Comparison of ENCODE assay signal across 15 cellular contexts in genomic region chr3:190526787-190527767, GRCh38. TPM values are rescaled to one million over a fixed set of nuclear protein-coding genes. Genes with fewer than 3 reads are reported as not detected.
A peak's percentile ranks its signal among the peaks of the same experiment; 100 is the strongest.
DNase-seq lines count a peak whose midpoint lies in the region; ATAC-seq, FAIRE-seq and TF ChIP-seq lines count a peak whose summit lies in the region.
"Had no signal": no experiment of that assay in that cellular context is flagged by ENCODE, and none has a peak within 500 bp of the region (broad histone marks: within the 10 kb centered on the region; RNA-seq: fewer than 3 reads in every experiment).

No MANE protein-coding gene starts in this region.

- no peaks in the 10 kb centered on the region for H3K9me2 ChIP-seq in GM23248 (ENCODE audit: insufficient read depth)
- no peaks in the 10 kb centered on the region for H3K9me2 ChIP-seq in SK-N-SH

- no peaks in the 10 kb centered on the region for H3K36me3 ChIP-seq in GM23248 (ENCODE audit: low read depth)
- H3K36me3 ChIP-seq in SK-N-SH (replicated peaks in 1 of 2; ENCODE audit: control insufficient read depth in 1 of 2, insufficient read depth in 2 of 2, low read length in 1 of 2), result no peaks in the 10 kb centered on the region
- H3K36me3 ChIP-seq: sigmoid colon, uterus had no signal

- DNase-seq in A549 (ENCODE audit: low read depth in 1 of 2, low spot score in 1 of 2), result no peak
- DNase-seq in GM23248, result peak; percentile 73
- DNase-seq in SK-N-SH, result no peak
- DNase-seq in iris pigment epithelial cell (ENCODE audit: low read depth), result peak; percentile 35
- no peak for DNase-seq in hepatic stellate cell (ENCODE audit: low spot score)
- DNase-seq in RWPE1 (ENCODE audit: low spot score), result no peak
- DNase-seq: H7, NCI-H2081, nephron progenitor cell, sigmoid colon, uterus had no signal

- H3K27me3 ChIP-seq in GM23248 (replicated peaks; ENCODE audit: insufficient read depth) (no peaks in the 10 kb centered on the region), SK-N-SH (ENCODE audit: insufficient read depth) (no peaks in the 10 kb centered on the region)
- H3K27me3 ChIP-seq: sigmoid colon, uterus had no signal

- no peaks in the 10 kb centered on the region for H3K9me3 ChIP-seq in A549
- no peaks in the 10 kb centered on the region for H3K9me3 ChIP-seq in GM23248 (ENCODE audit: low read depth)
- H3K9me3 ChIP-seq in SK-N-SH, result no peaks in the 10 kb centered on the region
- H3K9me3 ChIP-seq: sigmoid colon, uterus had no signal

- H4K20me1 ChIP-seq in GM23248 (ENCODE audit: insufficient read depth) (no peaks in the 10 kb centered on the region), SK-N-SH (ENCODE audit: insufficient read depth) (no peaks in the 10 kb centered on the region)

- H2AFZ ChIP-seq in GM23248 (no peak overlapping the region), SK-N-SH (ENCODE audit: low read depth) (peak overlapping the region; percentile 31)

- WGBS in A549 (ENCODE audit: missing lambda C conversion rate), result 51% methylated on average over 5 of the region's 5 CpGs
- 43 to 45% methylated on average over 5 of the region's 5 CpGs for WGBS in GM23248 (ENCODE audit: low coverage in 1 of 2, low lambda C conversion rate in 2 of 2, missing lambda C conversion rate in 2 of 2), 2 experiments
- WGBS in SK-N-SH (ENCODE audit: low lambda C conversion rate), result 38% methylated on average over 5 of the region's 5 CpGs

- no peak for TF ChIP-seq EP300 in A549 (IDR thresholded peaks at IDR 0.05)
- TF ChIP-seq EP300 in SK-N-SH (IDR thresholded peaks at IDR 0.05; ENCODE audit: borderline replicate concordance in 1 of 2, low read depth in 1 of 2, low read length in 1 of 2), result no peak

- peak overlapping the region; percentile 84 for H3K4me2 ChIP-seq in A549
- H3K4me2 ChIP-seq in GM23248 (ENCODE audit: unreplicated experiment), result peak overlapping the region; percentile 48
- peak overlapping the region; percentile 43 for H3K4me2 ChIP-seq in SK-N-SH

- ATAC-seq in A549 (peak; percentile 46 to 59; a peak in 3 of 6 replicates), HG02588 (IDR thresholded peaks at IDR 0.05; ENCODE audit: unreplicated experiment) (no peak), GM19452 (IDR thresholded peaks at IDR 0.05; ENCODE audit: unreplicated experiment) (no peak)
- ATAC-seq: stimulated activated memory B cell treated with anti-CD40 and anti-IgM and Interleukin-4, amounts not matched to agents 10 μg/mL and 1 μg/mL and 100 μg/mL, for 72 hours had no signal

- H3K27ac ChIP-seq in A549 (peak overlapping the region; percentile 52 to 77), GM23248 (peak overlapping the region; percentile 36), SK-N-SH (ENCODE audit: low read depth in 2 of 2, low read length in 1 of 2) (no peak overlapping the region), RWPE1 (no peak overlapping the region; the same call in 1 of the 2 replicates)
- H3K27ac ChIP-seq: sigmoid colon, uterus had no signal

- in situ Hi-C loops in GM23248 (cut with MboI), result no loop called here

- peaks cover 74% of the 10 kb centered on the region for H3K79me2 ChIP-seq in GM23248 (ENCODE audit: insufficient read depth)
- no peaks in the 10 kb centered on the region for H3K79me2 ChIP-seq in SK-N-SH (ENCODE audit: insufficient read depth)

- CTCF ChIA-PET in A549 (lab: Yijun Ruan, JAX), result interaction anchor here (0.6 to 2.7 kb wide), 2 partner anchors 14 to 73 kb away, joined by 4 to 11 read pairs; partner anchors contain the start of gene IL1RAP
- CTCF ChIA-PET in SK-N-SH (lab: Yijun Ruan, JAX), result interaction anchor here (1.1 to 1.2 kb wide), 2 partner anchors 12 to 567 kb away, joined by 3 read pairs; no protein-coding TSS in a partner anchor
- CTCF ChIA-PET in RWPE1 (lab: Yijun Ruan, JAX), result interaction anchor here (0.5 to 0.6 kb wide), 2 partner anchors 63 to 66 kb away, joined by 4 read pairs; no protein-coding TSS in a partner anchor

- H3F3A ChIP-seq in GM23248 (ENCODE audit: insufficient read depth) (0 out of 2 replicates have a peak, but pooled peaks cover 13% of the 10 kb centered on the region), SK-N-SH (replicated peaks; ENCODE audit: insufficient read depth) (no peaks in the 10 kb centered on the region)

- POLR2A ChIA-PET in A549 (lab: Yijun Ruan, JAX) (interaction anchor here (1.0 kb wide), 1 partner anchor 13 kb away, joined by 8 read pairs; the partner anchor contains the start of gene IL1RAP), SK-N-SH (lab: Yijun Ruan, JAX) (no interaction called here), RWPE1 (lab: Yijun Ruan, JAX; ENCODE audit: low non-redundant PET) (no interaction called here)

- FAIRE-seq in A549 (lab: Jason Lieb, UNC), result no peak
- FAIRE-seq: D721Med had no signal

- H3K4me3 ChIP-seq in A549 (no peak overlapping the region), GM23248 (no peak overlapping the region), SK-N-SH (ENCODE audit: low read depth in 2 of 2, low read length in 1 of 2) (peak overlapping the region in 1 of 2 experiments; percentile 42; a peak in 2 of 4 replicates)
- H3K4me3 ChIP-seq: sigmoid colon, uterus had no signal

- TF ChIP-seq POLR2A in A549 (IDR thresholded peaks at IDR 0.05; ENCODE audit: low read length), result no peak

- no peak for TF ChIP-seq CTCF in A549 (IDR thresholded peaks at IDR 0.05)
- TF ChIP-seq CTCF in SK-N-SH (IDR thresholded peaks at IDR 0.05), result no peak
- no peak for TF ChIP-seq CTCF in RWPE1 (conservative IDR thresholded peaks at IDR 0.05; ENCODE audit: low read depth)

- TF ChIP-seq RAD21 in A549 (conservative IDR thresholded peaks at IDR 0.05 in 1 of 2, IDR thresholded peaks at IDR 0.05 in 1 of 2) (no peak), SK-N-SH (IDR thresholded peaks at IDR 0.05; ENCODE audit: low read length) (no peak)

- H3K9ac ChIP-seq in GM23248 (peak overlapping the region; percentile 17), SK-N-SH (0 out of 2 replicates have a peak overlapping the region, but pooled peaks have one; percentile 30)

- H3K4me1 ChIP-seq in A549 (peaks cover 30% of the 10 kb centered on the region), GM23248 (ENCODE audit: insufficient read depth) (peaks cover 40% of the 10 kb centered on the region), SK-N-SH (ENCODE audit: control insufficient read depth in 1 of 2, insufficient read depth in 2 of 2, low read depth in 1 of 2, low read length in 1 of 2) (peaks cover 0 to 40% of the 10 kb centered on the region in 2 experiments; a peak in 1 of 4 replicates)
- H3K4me1 ChIP-seq: sigmoid colon, uterus had no signal

TF ChIP-seq in A549, 52 proteins besides CTCF, POLR2A, EP300 and RAD21 (continues in another document):
- TF ChIP-seq CEBPB (IDR thresholded peaks at IDR 0.05), result peak; percentile 31 to 39; a peak in 2 of 4 replicates
- no peak for TF ChIP-seq PHF8 (IDR thresholded peaks at IDR 0.05; ENCODE audit: borderline replicate concordance, low read depth)
- no peak for TF ChIP-seq FOSB (CRISPR knock-in tag; IDR thresholded peaks at IDR 0.05)
- no peak for TF ChIP-seq ATOH8 (CRISPR knock-in tag; IDR thresholded peaks at IDR 0.05; ENCODE audit: low read depth)
- no peak for TF ChIP-seq BHLHE40 (IDR thresholded peaks at IDR 0.05; ENCODE audit: low read depth, low read length)
- TF ChIP-seq USF2 (IDR thresholded peaks at IDR 0.05), result no peak

TF ChIP-seq in SK-N-SH, 30 proteins besides CTCF, POLR2A, EP300 and RAD21 (continues in another document):
- TF ChIP-seq MAX (IDR thresholded peaks at IDR 0.05; ENCODE audit: low read depth) (no peak), TEAD4 (IDR thresholded peaks at IDR 0.05; ENCODE audit: borderline replicate concordance, insufficient read depth) (no peak), IRF3 (IDR thresholded peaks at IDR 0.05; ENCODE audit: low read depth, low read length) (no peak), POLR2AphosphoS5 (IDR thresholded peaks at IDR 0.05; ENCODE audit: low read depth, low read length) (no peak), MEF2A (IDR thresholded peaks at IDR 0.05; ENCODE audit: borderline replicate concordance, low read depth) (no peak), PBX3 (IDR thresholded peaks at IDR 0.05) (no peak)

RNA-seq across cellular contexts. Expression of gene IL1RAP, which starts 13.2 kb away (rescaled TPM):
- polyA plus RNA-seq in A549 (2011; rRNA removed) (18.3 and 18.5 TPM in 2 replicates), A549 (2017; fragmentation: RNase III; extraction: RNeasy Plus Mini Kit Qiagen cat#74134 plus additional on column Dnase treatment) (3.9 to 4.6 TPM (median 4.6 TPM) in 3 replicates), GM23248 (2016; fragmentation: Nextera tagmentation; extraction: Ambion mirVana) (17.0 and 17.5 TPM in 2 replicates), SK-N-SH (2012; rRNA removed) (7.6 and 10.8 TPM in 2 replicates)
- polyA plus RNA-seq in A549 (2012; cell fraction: cytosol; rRNA removed), result 4.2 and 5.0 TPM in 2 replicates
- 2.3 and 6.2 TPM in 2 replicates for polyA plus RNA-seq in A549 (2012; cell fraction: nucleus; rRNA removed)
- 38.7 and 39.1 TPM in 2 replicates for polyA minus RNA-seq in A549 (2011; rRNA and poly(A)+ RNA removed)
- total RNA-seq in GM23248 (2014; rRNA removed; shearing (Covaris generic)), result 25.9 and 32.3 TPM in 2 replicates
- 8.2 and 8.7 TPM in 2 replicates for polyA plus RNA-seq in SK-N-SH (2012; cell fraction: cytosol; rRNA removed)
- polyA plus RNA-seq in SK-N-SH (2012; cell fraction: nucleus; rRNA removed), result 3.6 and 10.1 TPM in 2 replicates

Comparison
In these comparisons a context has a peak if more than half of its experiments do, and no peak if none do; other contexts are left out.
1. ATAC-seq: peak in A549 (2 of 2); none in HG02588 (single experiment) and GM19452 (single experiment).
2. DNase-seq: peak in GM23248 (single experiment) and iris pigment epithelial cell (single experiment); none in A549 (0 of 2), SK-N-SH (single experiment), hepatic stellate cell (single experiment) and RWPE1 (single experiment).
3. H3K27ac ChIP-seq: peak in A549 (2 of 2) and GM23248 (single experiment); none in SK-N-SH (0 of 2) and RWPE1 (single experiment).
4. Peak in every context shown above with its lines, with median percentiles within 50 percentile points of each other: H3K4me2 ChIP-seq.